Comparison of ENCODE assay signal across 9 cellular contexts in genomic region chr12:116959845-116960514, GRCh38. TPM values are rescaled to one million over a fixed set of nuclear protein-coding genes. Genes with fewer than 3 reads are reported as not detected.
DNase-seq lines count a peak whose midpoint lies in the region; ATAC-seq and TF ChIP-seq lines count a peak whose summit lies in the region.
"Had no signal": no experiment of that assay in that cellular context is flagged by ENCODE, and none has a peak within 500 bp of the region (broad histone marks: within the 10 kb centered on the region; RNA-seq: fewer than 3 reads in every experiment).

No MANE protein-coding gene starts in this region.

- H3K4me3 ChIP-seq in esophagus squamous epithelium = no peak overlapping the region
- H3K4me3 ChIP-seq: lung had no signal

- no peaks in the 10 kb centered on the region for H3K27me3 ChIP-seq in esophagus squamous epithelium

- intact Hi-C loops in esophagus squamous epithelium (cut with DNase I) = no loop called here

- TF ChIP-seq CTCF in GM13976 (IDR thresholded peaks at IDR 0.05; ENCODE audit: borderline replicate concordance, control extremely low read depth, extremely low read depth, insufficient read depth, missing control alignments) = no peak
- no peak for TF ChIP-seq CTCF in esophagus squamous epithelium (IDR thresholded peaks at IDR 0.05)

- POLR2A ChIA-PET in activated naive CD8-positive, alpha-beta T cell treated with anti-CD3 and anti-CD28 coated beads, Interleukin-2, amount 10 ng/mL, durations not matched to agents 7 days and 5 days (lab: Charles Lee) = no interaction called here

- H3K4me1 Mint-ChIP-seq in activated naive CD8-positive, alpha-beta T cell treated with anti-CD3 and anti-CD28 coated beads, Interleukin-2, amount 10 ng/mL, durations not matched to agents 7 days and 5 days = peaks cover 29% of the 10 kb centered on the region

- ATAC-seq in GM19467 (IDR thresholded peaks at IDR 0.05; ENCODE audit: unreplicated experiment) (peak; percentile 92), HG03354 (IDR thresholded peaks at IDR 0.05; ENCODE audit: poor library complexity, severe bottlenecking, unreplicated experiment) (peak; percentile 98)
- peak; percentile 93 for ATAC-seq in activated naive CD8-positive, alpha-beta T cell treated with anti-CD3 and anti-CD28 coated beads, Interleukin-2, amount 10 ng/mL, durations not matched to agents 7 days and 5 days (ENCODE audit: low read depth)

- H3K4me3 Mint-ChIP-seq in activated naive CD8-positive, alpha-beta T cell treated with anti-CD3 and anti-CD28 coated beads, Interleukin-2, amount 10 ng/mL, durations not matched to agents 7 days and 5 days = no peak overlapping the region

- no peaks in the 10 kb centered on the region for H3K9me3 ChIP-seq in esophagus squamous epithelium

- in situ Hi-C loops in GM13976 (cut with MboI; ENCODE audit: low sequenced_read_pairs, unreplicated experiment) = no loop called here

- H3K9me3 Mint-ChIP-seq in activated naive CD8-positive, alpha-beta T cell treated with anti-CD3 and anti-CD28 coated beads, Interleukin-2, amount 10 ng/mL, durations not matched to agents 7 days and 5 days = no peaks in the 10 kb centered on the region

- DNase-seq in GM13976 (ENCODE audit: low spot score) = peak; percentile 69
- no peak for DNase-seq in activated naive CD8-positive, alpha-beta T cell treated with anti-CD3 and anti-CD28 coated beads, Interleukin-2, amount 10 ng/mL, durations not matched to agents 7 days and 5 days
- DNase-seq in GDM1 (lab: John Stamatoyannopoulos, UW) = no peak
- DNase-seq in NCI-H2171 treated with DMSO at 0.1 percent for 48 hours (lab: John Stamatoyannopoulos, UW) = no peak
- no peak for DNase-seq in esophagus squamous epithelium (lab: John Stamatoyannopoulos, UW)
- DNase-seq in Kasumi-1 (lab: John Stamatoyannopoulos, UW) = no peak

- peaks cover 5% of the 10 kb centered on the region for H3K36me3 Mint-ChIP-seq in activated naive CD8-positive, alpha-beta T cell treated with anti-CD3 and anti-CD28 coated beads, Interleukin-2, amount 10 ng/mL, durations not matched to agents 7 days and 5 days

- 80 to 85% methylated on average over 5 of the region's 5 CpGs for WGBS in esophagus squamous epithelium, 2 donors

- TF ChIP-seq POLR2A in esophagus squamous epithelium (IDR thresholded peaks at IDR 0.05) = no peak

- H3K4me1 ChIP-seq in esophagus squamous epithelium = peaks cover 0 to 7% (median 0%) of the 10 kb centered on the region in 3 donors

- peaks cover 0 to 29% (median 0%) of the 10 kb centered on the region in 3 donors for H3K36me3 ChIP-seq in esophagus squamous epithelium

- H3K27ac Mint-ChIP-seq in activated naive CD8-positive, alpha-beta T cell treated with anti-CD3 and anti-CD28 coated beads, Interleukin-2, amount 10 ng/mL, durations not matched to agents 7 days and 5 days = no peak overlapping the region

- no peaks in the 10 kb centered on the region for H3K27me3 Mint-ChIP-seq in activated naive CD8-positive, alpha-beta T cell treated with anti-CD3 and anti-CD28 coated beads, Interleukin-2, amount 10 ng/mL, durations not matched to agents 7 days and 5 days

- H3K27ac ChIP-seq in esophagus squamous epithelium = no peak overlapping the region

RNA-seq across cellular contexts. Expression of gene FBXW8, which starts 49.2 kb away (rescaled TPM):
- 10 to 100 TPM; 12.0 to 14.1 TPM for total RNA-seq in activated naive CD8-positive, alpha-beta T cell treated with anti-CD3 and anti-CD28 coated beads, Interleukin-2, amount 10 ng/mL, durations not matched to agents 7 days and 5 days
- 10 to 100 TPM in 2 of 4 donors, 1 to 10 TPM in 2; 7.4 to 15.4 (median 10.2) TPM for total RNA-seq in esophagus squamous epithelium
